ENCODE assay signal across 22 cellular contexts in genomic region chr9:92714016-92714415, GRCh38. TPM values are rescaled to one million over a fixed set of nuclear protein-coding genes. Genes with fewer than 3 reads are reported as not detected.
DNase-seq lines count a peak whose midpoint lies in the region; ATAC-seq lines count a peak whose summit lies in the region.
"Had no signal": no experiment of that assay in that cellular context is flagged by ENCODE, and none has a peak within 500 bp of the region (broad histone marks: within the 10 kb centered on the region; RNA-seq: fewer than 3 reads in every experiment).

No MANE protein-coding gene starts in this region.

- no peak overlapping the region for H2AK5ac ChIP-seq in mesendoderm (ENCODE audit: low read length)

- H3K9ac ChIP-seq in mesendoderm (ENCODE audit: low read length), result no peak overlapping the region

- POLR2A ChIA-PET in activated CD4-positive, alpha-beta T cell treated with anti-CD3 and anti-CD28 coated beads for 36 hours (lab: Charles Lee), result no interaction called here

- H3K23ac ChIP-seq in mesendoderm (ENCODE audit: low read length), result no peak overlapping the region

- H4K8ac ChIP-seq in mesendoderm (ENCODE audit: low read depth, low read length), result no peak overlapping the region

- no peaks in the 10 kb centered on the region for H3K27me3 ChIP-seq in mesendoderm (ENCODE audit: insufficient read depth, low read length, poor library complexity)
- H3K27me3 ChIP-seq: BE2C had no signal

- no peak overlapping the region for H3K4ac ChIP-seq in mesendoderm (ENCODE audit: low read depth, low read length)

- H3K4me1 ChIP-seq in mesendoderm (ENCODE audit: control insufficient read depth, low read depth, low read length), result no peaks in the 10 kb centered on the region
- H3K4me1 ChIP-seq: BE2C had no signal

- peaks cover 25% of the 10 kb centered on the region for H3K4me1 Mint-ChIP-seq in activated CD4-positive, alpha-beta T cell treated with anti-CD3 and anti-CD28 coated beads for 36 hours
- peaks cover 34% of the 10 kb centered on the region for H3K4me1 Mint-ChIP-seq in activated naive CD4-positive, alpha-beta T cell treated with anti-CD3 and anti-CD28 coated beads, Interleukin-2, amount 10 ng/mL, durations not matched to agents 7 days and 5 days

- H3K18ac ChIP-seq in mesendoderm (ENCODE audit: low read length), result no peak overlapping the region

- no peak overlapping the region for H2BK15ac ChIP-seq in mesendoderm (replicated peaks; ENCODE audit: low read depth)

- H3K27me3 Mint-ChIP-seq in activated CD4-positive, alpha-beta T cell treated with anti-CD3 and anti-CD28 coated beads for 36 hours, result no peaks in the 10 kb centered on the region
- no peaks in the 10 kb centered on the region for H3K27me3 Mint-ChIP-seq in activated naive CD4-positive, alpha-beta T cell treated with anti-CD3 and anti-CD28 coated beads, Interleukin-2, amount 10 ng/mL, durations not matched to agents 7 days and 5 days

- H3K4me3 Mint-ChIP-seq in activated CD4-positive, alpha-beta T cell treated with anti-CD3 and anti-CD28 coated beads for 36 hours, result no peak overlapping the region
- no peak overlapping the region for H3K4me3 Mint-ChIP-seq in activated naive CD4-positive, alpha-beta T cell treated with anti-CD3 and anti-CD28 coated beads, Interleukin-2, amount 10 ng/mL, durations not matched to agents 7 days and 5 days
- H3K4me3 Mint-ChIP-seq: CD14-positive monocyte had no signal

- H2BK120ac ChIP-seq in mesendoderm (ENCODE audit: low read depth, low read length), result no peak overlapping the region

- peak overlapping the region; percentile 5 for H3K27ac Mint-ChIP-seq in activated CD4-positive, alpha-beta T cell treated with anti-CD3 and anti-CD28 coated beads for 36 hours
- peak overlapping the region; percentile 95 for H3K27ac Mint-ChIP-seq in activated naive CD4-positive, alpha-beta T cell treated with anti-CD3 and anti-CD28 coated beads, Interleukin-2, amount 10 ng/mL, durations not matched to agents 7 days and 5 days

- no peak overlapping the region for H3K56ac ChIP-seq in mesendoderm (ENCODE audit: low read length)

- WGBS in mesendoderm (ENCODE audit: extremely low coverage, insufficient coverage, low lambda C conversion rate), result no CpG with 5 or more reads among the region's 3 CpGs

- no peak overlapping the region for H2BK5ac ChIP-seq in mesendoderm (ENCODE audit: low read length)

- peaks cover 5% of the 10 kb centered on the region for H3K79me1 ChIP-seq in mesendoderm (ENCODE audit: low read length)

- H3K36me3 Mint-ChIP-seq in activated CD4-positive, alpha-beta T cell treated with anti-CD3 and anti-CD28 coated beads for 36 hours (ENCODE audit: low read depth), result peaks cover 46% of the 10 kb centered on the region
- peaks cover 50% of the 10 kb centered on the region for H3K36me3 Mint-ChIP-seq in activated naive CD4-positive, alpha-beta T cell treated with anti-CD3 and anti-CD28 coated beads, Interleukin-2, amount 10 ng/mL, durations not matched to agents 7 days and 5 days

- DNase-seq in activated CD4-positive, alpha-beta T cell treated with anti-CD3 and anti-CD28 coated beads for 36 hours, result no peak
- DNase-seq in activated CD4-positive, alpha-beta T cell treated with anti-CD3 and anti-CD28 coated beads for 4 hours, result no peak
- DNase-seq in activated naive CD4-positive, alpha-beta T cell treated with anti-CD3 and anti-CD28 coated beads, Interleukin-2, amount 10 ng/mL, durations not matched to agents 7 days and 5 days, result no peak
- DNase-seq in activated naive CD4-positive, alpha-beta T cell treated with anti-CD3 and anti-CD28 coated beads, Interleukin-2, amount 50 U/mL, for 16 hours, result no peak
- DNase-seq in epidermal melanocyte (ENCODE audit: insufficient read length, low spot score) (peak; percentile 11), mesendoderm (no peak)
- DNase-seq: ACHN, BE2C, Karpas-422, NCI-H1092, NCI-H1417 treated with DMSO at 0.1 percent for 48 hours, NCI-H1694 treated with DMSO at 0.1 percent for 48 hours, NCI-H2081, NCI-H2227 treated with DMSO at 0.1 percent for 48 hours, NCI-H510A, NCI-H69, SHP77 treated with DMSO at 0.1 percent for 48 hours had no signal

- no peak overlapping the region for H4K5ac ChIP-seq in mesendoderm (ENCODE audit: low read length)

- ATAC-seq in activated CD4-positive, alpha-beta T cell treated with anti-CD3 and anti-CD28 coated beads for 36 hours, result no peak
- no peak for ATAC-seq in HG03521 (IDR thresholded peaks at IDR 0.05; ENCODE audit: unreplicated experiment)
- ATAC-seq: HCT116, Panc1 had no signal

- no peak overlapping the region for H3K4me3 ChIP-seq in mesendoderm (ENCODE audit: low read length)

- intact Hi-C loops in activated CD4-positive, alpha-beta T cell treated with anti-CD3 and anti-CD28 coated beads for 36 hours (cut with DNase I, micrococcal nuclease), result no loop called here

- H3K27ac ChIP-seq in mesendoderm (ENCODE audit: low read depth, low read length), result no peak overlapping the region
- H3K27ac ChIP-seq: HL-60 had no signal

- H3K79me2 ChIP-seq in mesendoderm (ENCODE audit: control insufficient read depth, insufficient read depth, low read length), result no peaks in the 10 kb centered on the region

- no peak overlapping the region for H3K4me2 ChIP-seq in mesendoderm (ENCODE audit: low read length)

- CTCF ChIA-PET in activated CD4-positive, alpha-beta T cell treated with anti-CD3 and anti-CD28 coated beads for 36 hours (lab: Charles Lee), result interaction anchor here (1.0 to 7.5 kb wide), 3 partner anchors 15 to 76 kb away, joined by 3 to 71 read pairs (median 5); no protein-coding TSS in a partner anchor
- CTCF ChIA-PET in activated naive CD4-positive, alpha-beta T cell treated with anti-CD3 and anti-CD28 coated beads, Interleukin-2, amount 10 ng/mL, durations not matched to agents 7 days and 5 days (lab: Charles Lee), result interaction anchor here (1.1 to 7.9 kb wide), 2 partner anchors 17 to 77 kb away, joined by 3 to 108 read pairs; no protein-coding TSS in a partner anchor

- no peaks in the 10 kb centered on the region for H3K9me3 Mint-ChIP-seq in activated CD4-positive, alpha-beta T cell treated with anti-CD3 and anti-CD28 coated beads for 36 hours (ENCODE audit: low read depth)
- no peaks in the 10 kb centered on the region for H3K9me3 Mint-ChIP-seq in activated naive CD4-positive, alpha-beta T cell treated with anti-CD3 and anti-CD28 coated beads, Interleukin-2, amount 10 ng/mL, durations not matched to agents 7 days and 5 days
- H3K9me3 Mint-ChIP-seq: CD14-positive monocyte had no signal

- peaks cover 23% of the 10 kb centered on the region for H3K36me3 ChIP-seq in mesendoderm (ENCODE audit: control insufficient read depth, insufficient read depth, low read length)

RNA-seq across cellular contexts. Expression of gene IPPK, which starts 44.1 kb away (rescaled TPM):
- total RNA-seq in activated CD4-positive, alpha-beta T cell treated with anti-CD3 and anti-CD28 coated beads for 36 hours, result 10 to 100 TPM in 1 of 2 experiments, 1 to 10 TPM in 1; 9.9 to 12.2 TPM
- polyA plus RNA-seq in mesendoderm (2013, experiment 1 of 2), result 5.6 TPM
- 6.2 TPM for polyA plus RNA-seq in mesendoderm (2013, experiment 2 of 2)

RNA-seq across cellular contexts. Expression of gene BICD2, which starts 50.6 kb away (rescaled TPM):
- 10 to 100 TPM; 13.3 to 14.2 TPM for total RNA-seq in activated CD4-positive, alpha-beta T cell treated with anti-CD3 and anti-CD28 coated beads for 36 hours
- polyA plus RNA-seq in mesendoderm (2013, experiment 1 of 2), result 10.9 TPM
- polyA plus RNA-seq in mesendoderm (2013, experiment 2 of 2), result 11.3 TPM
